In genomic region chr3:172087827-172088580, GRCh38 we compare ENCODE assay signal across 8 cellular contexts. TPM values are rescaled to one million over a fixed set of nuclear protein-coding genes. Genes with fewer than 3 reads are reported as not detected.
DNase-seq lines count a peak whose midpoint lies in the region; ATAC-seq and TF ChIP-seq lines count a peak whose summit lies in the region.

No MANE protein-coding gene starts in this region.

- peaks cover 2% of the 10 kb centered on the region; the same call in 1 of the 2 replicates for H3K36me3 ChIP-seq in Panc1 (ENCODE audit: control insufficient read depth, insufficient read depth, low read length)
- H3K36me3 ChIP-seq in mucosa of rectum (ENCODE audit: control insufficient read depth in 2 of 2, insufficient read depth in 2 of 2, low read length in 2 of 2) = no peaks in the 10 kb centered on the region
- no peaks in the 10 kb centered on the region for H3K36me3 ChIP-seq in tibial artery

- in situ Hi-C loops in Panc1 (cut with HindIII; ENCODE audit: low pct_unique_long_range_greater_than_20kb, low sequenced_read_pairs) = no loop called here

- DNase-seq in Panc1 (ENCODE audit: low read depth, low spot score) = no peak
- DNase-seq in NCI-H2107 treated with DMSO at 0.1 percent for 48 hours (lab: John Stamatoyannopoulos, UW; ENCODE audit: unreplicated experiment) = no peak
- DNase-seq in NCI-H1092 (lab: John Stamatoyannopoulos, UW) = no peak
- DNase-seq in tibial artery = no peak

- intact Hi-C loops in Panc1 (cut with micrococcal nuclease; ENCODE audit: unreplicated experiment) (no loop called here), tibial artery (cut with DNase I; ENCODE audit: low total_unique reads) (no loop called here)

- no TSS peak for BruUV-seq in Panc1 (replicated peaks; lab: Mats Ljungman, UMichigan)

- H3K9me3 ChIP-seq in Panc1 (ENCODE audit: control insufficient read depth, insufficient read depth, low read depth, low read length) (no peaks in the 10 kb centered on the region), mucosa of rectum (ENCODE audit: control insufficient read depth in 2 of 2, low read length in 2 of 2) (no peaks in the 10 kb centered on the region), tibial artery (no peaks in the 10 kb centered on the region)

- no peaks in the 10 kb centered on the region for H3K27me3 ChIP-seq in Panc1 (ENCODE audit: control insufficient read depth, insufficient read depth, low read length)
- no peaks in the 10 kb centered on the region for H3K27me3 ChIP-seq in mucosa of rectum (ENCODE audit: control insufficient read depth in 2 of 2, insufficient read depth in 2 of 2, low read length in 2 of 2)
- H3K27me3 ChIP-seq in tibial artery = no peaks in the 10 kb centered on the region

- POLR2A ChIA-PET in Panc1 (lab: Charles Lee) = no interaction called here

- H3K27ac ChIP-seq in Panc1 (ENCODE audit: low read length) (peak overlapping the region; percentile 63), mucosa of rectum (ENCODE audit: low read depth in 2 of 2, low read length in 2 of 2) (peak overlapping the region; percentile 62 to 77), tibial artery (no peak overlapping the region)

- H3K4me1 ChIP-seq in Panc1 (ENCODE audit: control insufficient read depth, insufficient read depth, low read length) (peaks cover 69% of the 10 kb centered on the region), mucosa of rectum (ENCODE audit: control insufficient read depth in 2 of 2, insufficient read depth in 2 of 2, low read length in 2 of 2) (peaks cover 12 to 25% of the 10 kb centered on the region in 2 donors), tibial artery (peaks cover 0 to 86% (median 10%) of the 10 kb centered on the region in 4 donors)

- TF ChIP-seq CTCF in Panc1 (IDR thresholded peaks at IDR 0.05) = no peak
- TF ChIP-seq CTCF in tibial artery (IDR thresholded peaks at IDR 0.05) = no peak

- CTCF ChIA-PET in Panc1 (lab: Charles Lee) = no interaction called here

- peak; percentile 86 for ATAC-seq in GM18520 (IDR thresholded peaks at IDR 0.05; ENCODE audit: unreplicated experiment)
- ATAC-seq in HG02610 (IDR thresholded peaks at IDR 0.05; ENCODE audit: unreplicated experiment) = peak; percentile 83
- no peak for ATAC-seq in Panc1
- ATAC-seq in HG03025 (IDR thresholded peaks at IDR 0.05; ENCODE audit: low FRiP score, unreplicated experiment) = no peak

- H3K9ac ChIP-seq in mucosa of rectum (ENCODE audit: low read depth in 1 of 2, low read length in 2 of 2) = peak overlapping the region; percentile 3 to 42

- H3K4me3 ChIP-seq in Panc1 (ENCODE audit: low read depth in 2 of 2, low read length in 2 of 2) = no peak overlapping the region
- H3K4me3 ChIP-seq in mucosa of rectum (ENCODE audit: low read length in 2 of 2) = no peak overlapping the region
- no peak overlapping the region for H3K4me3 ChIP-seq in tibial artery

RNA-seq across cellular contexts. Expression of gene FNDC3B, which starts 48.6 kb away (rescaled TPM):
- total RNA-seq in Panc1 (2021; ENCODE audit: unreplicated experiment) = 173 TPM
- 49.1 TPM for polyA plus RNA-seq in Panc1 (2012; ENCODE audit: insufficient read length)

Comparison
In these comparisons a context has a peak if more than half of its experiments do, and no peak if none do; other contexts are left out.
1. ATAC-seq: peak in GM18520 (single experiment) and HG02610 (single experiment); none in Panc1 (single experiment) and HG03025 (single experiment).
2. H3K27ac ChIP-seq: peak in Panc1 (single experiment) and mucosa of rectum (2 of 2); none in tibial artery (0 of 2).